ENCODE assay signal across 15 cellular contexts in genomic region chr17:77165577-77165976, GRCh38. TPM values are rescaled to one million over a fixed set of nuclear protein-coding genes. Genes with fewer than 3 reads are reported as not detected.
DNase-seq lines count a peak whose midpoint lies in the region; ATAC-seq and TF ChIP-seq lines count a peak whose summit lies in the region.
"Had no signal": no experiment of that assay in that cellular context is flagged by ENCODE, and none has a peak within 500 bp of the region (broad histone marks: within the 10 kb centered on the region; RNA-seq: fewer than 3 reads in every experiment).

No MANE protein-coding gene starts in this region.

- H3K9me3 ChIP-seq in heart right ventricle (peaks cover 0 to 34% (median 14%) of the 10 kb centered on the region in 11 donors), body of pancreas (peaks cover 0 to 10% (median 0%) of the 10 kb centered on the region in 3 donors), upper lobe of right lung (peaks cover 14% of the 10 kb centered on the region)

- ATAC-seq in heart right ventricle = no peak
- ATAC-seq in Right ventricle myocardium superior (ENCODE audit: poor library complexity) = no peak
- ATAC-seq in body of pancreas = no peak
- ATAC-seq in upper lobe of right lung = no peak
- ATAC-seq in GM21737 (IDR thresholded peaks at IDR 0.05; ENCODE audit: unreplicated experiment) = no peak
- ATAC-seq: activated naive CD4-positive, alpha-beta T cell treated with anti-CD3 and anti-CD28 coated beads, Interleukin-2, amount 50 U/mL, for 72 hours; esophagus mucosa had no signal

- H3K4me1 ChIP-seq in heart right ventricle = peaks cover 24 to 84% (median 63%) of the 10 kb centered on the region in 9 donors
- peaks cover 41% of the 10 kb centered on the region for H3K4me1 ChIP-seq in body of pancreas
- H3K4me1 ChIP-seq in upper lobe of right lung = peaks cover 41% of the 10 kb centered on the region

- no peaks in the 10 kb centered on the region for H3K27me3 Mint-ChIP-seq in nephron progenitor cell (ENCODE audit: low read depth, poor library complexity)

- WGBS in heart right ventricle, 2 donors = 9 to 15% methylated on average over 1 of the region's 1 CpG
- 0 to 13% methylated on average over 1 of the region's 1 CpG for WGBS in body of pancreas, 2 donors

- H3K4me3 ChIP-seq in heart right ventricle (no peak overlapping the region), body of pancreas (no peak overlapping the region), upper lobe of right lung (no peak overlapping the region)
- H3K4me3 ChIP-seq: hepatocyte, skin epidermis had no signal

- no peaks in the 10 kb centered on the region for H3K27me3 ChIP-seq in heart right ventricle
- no peaks in the 10 kb centered on the region for H3K27me3 ChIP-seq in body of pancreas
- no peaks in the 10 kb centered on the region for H3K27me3 ChIP-seq in upper lobe of right lung
- H3K27me3 ChIP-seq: hepatocyte had no signal

- intact Hi-C loops in heart right ventricle (cut with DNase I) = no loop called here
- intact Hi-C loops in Right ventricle myocardium superior (cut with DNase I) = no loop called here
- intact Hi-C loops in body of pancreas (cut with DNase I) = no loop called here
- intact Hi-C loops in upper lobe of right lung (cut with DNase I) = no loop called here

- TF ChIP-seq POLR2A in body of pancreas (IDR thresholded peaks at IDR 0.05) = no peak

- TF ChIP-seq CTCF in heart right ventricle (IDR thresholded peaks at IDR 0.05) = no peak
- TF ChIP-seq CTCF in body of pancreas (IDR thresholded peaks at IDR 0.05) = no peak
- no peak for TF ChIP-seq CTCF in nephron progenitor cell (IDR thresholded peaks at IDR 0.05)
- TF ChIP-seq CTCF in upper lobe of right lung (IDR thresholded peaks at IDR 0.05) = no peak

- peaks cover 40% of the 10 kb centered on the region for H3K36me3 Mint-ChIP-seq in nephron progenitor cell (ENCODE audit: low read depth)

- H3K27ac Mint-ChIP-seq in nephron progenitor cell = peak overlapping the region; percentile 98

- peaks cover 42% of the 10 kb centered on the region for H3K9me3 Mint-ChIP-seq in nephron progenitor cell

- H3K27ac ChIP-seq in heart right ventricle = peak overlapping the region in 8 of 10 donors; percentile 61 to 83 (median 78)
- peak overlapping the region; percentile 39 to 76 (median 67) for H3K27ac ChIP-seq in body of pancreas
- peak overlapping the region; percentile 14 for H3K27ac ChIP-seq in upper lobe of right lung
- H3K27ac ChIP-seq: hepatocyte had no signal

- peaks cover 0 to 32% (median 0%) of the 10 kb centered on the region in 9 donors for H3K36me3 ChIP-seq in heart right ventricle
- no peaks in the 10 kb centered on the region for H3K36me3 ChIP-seq in body of pancreas (replicated peaks in 1 of 2; ENCODE audit: insufficient read depth in 1 of 2, low read depth in 2 of 2)
- no peaks in the 10 kb centered on the region for H3K36me3 ChIP-seq in upper lobe of right lung

- DNase-seq in heart right ventricle = no peak
- no peak for DNase-seq in Right ventricle myocardium superior
- no peak for DNase-seq in body of pancreas
- no peak for DNase-seq in nephron progenitor cell
- no peak for DNase-seq in upper lobe of right lung
- no peak for DNase-seq in germinal center (ENCODE audit: low spot score)
- no peak for DNase-seq in SW480 (ENCODE audit: low spot score)
- DNase-seq: DMS153, NCI-H2029 treated with DMSO at 0.1 percent for 48 hours, NCI-H748 treated with DMSO at 0.1 percent for 48 hours had no signal

- no peak overlapping the region for H3K4me3 Mint-ChIP-seq in nephron progenitor cell

- peaks cover 80% of the 10 kb centered on the region for H3K4me1 Mint-ChIP-seq in nephron progenitor cell

RNA-seq across cellular contexts. Expression of gene SEC14L1, which starts 24.8 kb away (rescaled TPM):
- total RNA-seq in heart right ventricle (10 to 100 TPM; 38.7 to 88.8 (median 55.3) TPM), Right ventricle myocardium superior (63.9 TPM), body of pancreas (10 to 100 TPM; 22.1 to 36.8 TPM), upper lobe of right lung (144 TPM)
- polyA plus RNA-seq in heart right ventricle = 10 to 100 TPM; 36.1 to 42.3 TPM

Comparison
In these comparisons a context has a peak if more than half of its experiments do, and no peak if none do; other contexts are left out.
1. H3K27ac ChIP-seq: peak in every context shown above with its lines; median percentile 78 in heart right ventricle; 67 in body of pancreas; 14 in upper lobe of right lung.